23 cellular contexts compared by ENCODE assay signal in the genomic region with DNA sequence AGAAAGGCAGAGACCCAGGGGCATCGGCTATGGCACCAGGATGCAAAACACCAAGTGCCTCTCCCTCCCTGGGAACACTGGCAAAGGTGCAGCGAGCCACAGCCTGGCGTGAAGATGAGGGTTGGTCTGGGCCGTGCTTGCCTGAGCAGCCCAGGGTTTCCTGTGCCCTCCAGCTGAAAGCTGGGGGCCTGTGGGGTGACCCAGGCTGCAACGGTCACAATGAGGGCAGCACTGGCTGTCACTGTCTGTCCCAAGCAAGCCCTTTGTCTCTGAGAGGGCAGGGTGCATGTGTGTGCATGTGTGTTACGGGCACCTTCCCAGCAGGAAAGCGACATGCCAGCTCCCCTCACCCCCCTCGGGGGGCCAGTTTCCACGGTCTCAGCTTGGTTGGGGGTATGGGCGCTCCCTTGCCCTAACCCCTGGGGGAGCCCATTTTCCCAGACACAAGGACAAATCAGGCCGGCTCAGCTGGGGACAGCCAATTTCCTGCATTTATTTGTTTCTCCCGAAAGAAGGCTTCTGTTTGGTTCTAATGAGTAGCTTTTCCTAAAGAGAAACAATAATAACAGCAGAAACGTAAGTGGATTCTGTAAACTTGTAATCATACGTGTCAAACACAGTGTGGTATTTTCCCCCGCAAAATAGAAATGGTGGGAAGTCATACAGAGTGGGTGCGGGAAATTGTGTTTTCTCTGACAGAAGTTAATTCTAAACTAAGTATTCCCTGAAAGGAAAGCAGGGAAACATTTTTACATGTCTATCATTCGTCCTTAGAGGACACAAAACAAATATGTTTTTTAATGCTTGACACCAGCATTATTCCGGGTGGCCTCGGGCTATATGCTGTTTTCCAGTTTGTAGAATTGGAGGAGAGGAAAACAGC. TPM values are rescaled to one million over a fixed set of nuclear protein-coding genes. Genes with fewer than 3 reads are reported as not detected.
A peak's percentile ranks its signal among the peaks of the same experiment; 100 is the strongest.
DNase-seq lines count a peak whose midpoint lies in the region; ATAC-seq, FAIRE-seq and TF ChIP-seq lines count a peak whose summit lies in the region.
"Had no signal": no experiment of that assay in that cellular context is flagged by ENCODE, and none has a peak within 500 bp of the region (broad histone marks: within the 10 kb centered on the region; RNA-seq: fewer than 3 reads in every experiment).

No MANE protein-coding gene starts in this region.

- in situ Hi-C loops in HepG2 (cut with HindIII; ENCODE audit: extremely low pct_ligation_motif_present, low pct_unique_long_range_greater_than_20kb): no loop called here
- in situ Hi-C loops in GM13976 (cut with MboI; ENCODE audit: low sequenced_read_pairs, unreplicated experiment): no loop called here

- peaks cover 15 to 64% of the 10 kb centered on the region in 2 experiments; a peak in 4 of 5 replicates for H3K27me3 ChIP-seq in HepG2 (ENCODE audit: control insufficient read depth in 1 of 2, insufficient read depth in 2 of 2, low read length in 2 of 2)

- no peaks in the 10 kb centered on the region for H3K79me2 ChIP-seq in HepG2 (ENCODE audit: insufficient read depth, low read length)

- POLR2A ChIA-PET in HEK293 (lab: Yijun Ruan, JAX): no interaction called here
- POLR2A ChIA-PET in HepG2 (lab: Yijun Ruan, JAX): no interaction called here
- POLR2A ChIA-PET in RWPE1 (lab: Yijun Ruan, JAX; ENCODE audit: low non-redundant PET): no interaction called here

- H3K4me2 ChIP-seq in HepG2 (ENCODE audit: low read depth, low read length): no peak overlapping the region

- H3K4me1 ChIP-seq in HEK293 (ENCODE audit: control insufficient read depth, insufficient read depth, low read length) (peaks cover 9% of the 10 kb centered on the region), HepG2 (ENCODE audit: insufficient read depth, low read length) (no peaks in the 10 kb centered on the region)
- H3K4me1 ChIP-seq: Caco-2, SJSA1 had no signal

- TF ChIP-seq CTCF in CD14-positive monocyte (IDR thresholded peaks at IDR 0.05) (no peak), HEK293 (tag by site-specific recombination; IDR thresholded peaks at IDR 0.05) (no peak), HepG2 (CRISPR knock-in tag; IDR thresholded peaks at IDR 0.05) (no peak), GM13976 (IDR thresholded peaks at IDR 0.05; ENCODE audit: borderline replicate concordance, control extremely low read depth, extremely low read depth, insufficient read depth, missing control alignments) (no peak), RWPE1 (conservative IDR thresholded peaks at IDR 0.05; ENCODE audit: low read depth) (no peak)

- H3K4me3 ChIP-seq in HEK293 (ENCODE audit: low read depth, low read length): no peak overlapping the region
- no peak overlapping the region for H3K4me3 ChIP-seq in HepG2 (replicated peaks in 1 of 3; ENCODE audit: insufficient read depth in 1 of 3, low read depth in 2 of 3, low read length in 3 of 3)
- H3K4me3 ChIP-seq: GM12878, SJSA1 had no signal

- no peak for FAIRE-seq in HepG2 (lab: Jason Lieb, UNC)
- FAIRE-seq: GM12878, H1 had no signal

- peaks cover 5 to 14% (median 8%) of the 10 kb centered on the region in 3 donors for H3K27me3 Mint-ChIP-seq in CD14-positive monocyte (ENCODE audit: low read depth in 3 of 3)
- H3K27me3 Mint-ChIP-seq in activated CD8-positive, alpha-beta memory T cell treated with anti-CD3 and anti-CD28 coated beads, Interleukin-2, amount 10 ng/mL, durations not matched to agents 7 days and 5 days: peaks cover 5% of the 10 kb centered on the region
- H3K27me3 Mint-ChIP-seq: CD4-positive, alpha-beta T cell had no signal

- H3K9ac ChIP-seq in HepG2 (ENCODE audit: insufficient read depth, low read depth, low read length): no peak overlapping the region

- no peaks in the 10 kb centered on the region for H4K20me1 ChIP-seq in HepG2 (ENCODE audit: insufficient read depth, low read length)

- CTCF ChIA-PET in HEK293 (lab: Yijun Ruan, JAX): no interaction called here
- CTCF ChIA-PET in HepG2 (lab: Yijun Ruan, JAX; ENCODE audit: low intra/inter-chr PET ratio, low total read pairs): no interaction called here
- CTCF ChIA-PET in activated CD8-positive, alpha-beta memory T cell treated with anti-CD3 and anti-CD28 coated beads, Interleukin-2, amount 10 ng/mL, durations not matched to agents 7 days and 5 days (lab: Charles Lee): no interaction called here
- CTCF ChIA-PET in RWPE1 (lab: Yijun Ruan, JAX): no interaction called here

- no peaks in the 10 kb centered on the region for H3K36me3 ChIP-seq in HEK293 (ENCODE audit: control insufficient read depth in 2 of 2, insufficient read depth in 1 of 2, low read length in 2 of 2)
- no peaks in the 10 kb centered on the region for H3K36me3 ChIP-seq in HepG2 (replicated peaks in 1 of 2; ENCODE audit: control insufficient read depth in 1 of 2, insufficient read depth in 2 of 2, low read length in 2 of 2)
- H3K36me3 ChIP-seq: SJSA1 had no signal

- peaks cover 0 to 3% (median 0%) of the 10 kb centered on the region in 7 donors for H3K9me3 Mint-ChIP-seq in CD14-positive monocyte
- no peaks in the 10 kb centered on the region for H3K9me3 Mint-ChIP-seq in activated CD8-positive, alpha-beta memory T cell treated with anti-CD3 and anti-CD28 coated beads, Interleukin-2, amount 10 ng/mL, durations not matched to agents 7 days and 5 days (ENCODE audit: low read depth)
- H3K9me3 Mint-ChIP-seq: CD4-positive, alpha-beta T cell had no signal

- TF ChIP-seq POLR2A in HepG2 (IDR thresholded peaks at IDR 0.05; ENCODE audit: insufficient read depth in 1 of 2, low read depth in 2 of 2, low read length in 2 of 2): no peak

- TF ChIP-seq RAD21 in HepG2 (CRISPR knock-in tag; IDR thresholded peaks at IDR 0.05): no peak

- no peak overlapping the region for H2AFZ ChIP-seq in HepG2 (ENCODE audit: low read length)

- TF ChIP-seq EP300 in HepG2 (IDR thresholded peaks at IDR 0.05; ENCODE audit: low read depth in 2 of 2, low read length in 2 of 2) (no peak), HepG2 (CRISPR knock-in tag; IDR thresholded peaks at IDR 0.05; ENCODE audit: borderline replicate concordance) (no peak)

- no peaks in the 10 kb centered on the region for H3K9me3 ChIP-seq in HEK293 (ENCODE audit: control insufficient read depth, insufficient read depth, low read depth, low read length)
- no peaks in the 10 kb centered on the region for H3K9me3 ChIP-seq in HepG2 (ENCODE audit: low read length)
- H3K9me3 ChIP-seq: Caco-2, SJSA1 had no signal

- ATAC-seq in HepG2: peak; percentile 33; the same call in 2 of the 3 replicates
- no peak for ATAC-seq in activated CD8-positive, alpha-beta memory T cell treated with anti-CD3 and anti-CD28 coated beads, Interleukin-2, amount 10 ng/mL, durations not matched to agents 7 days and 5 days
- ATAC-seq: GM12878, HCT116, Panc1 had no signal

- H3K27ac Mint-ChIP-seq in CD14-positive monocyte: no peak overlapping the region
- H3K27ac Mint-ChIP-seq in activated CD8-positive, alpha-beta memory T cell treated with anti-CD3 and anti-CD28 coated beads, Interleukin-2, amount 10 ng/mL, durations not matched to agents 7 days and 5 days: no peak overlapping the region
- H3K27ac Mint-ChIP-seq: CD4-positive, alpha-beta T cell had no signal

- intact Hi-C loops in CD14-positive monocyte (cut with micrococcal nuclease) (no loop called here), HepG2 (cut with micrococcal nuclease; ENCODE audit: unreplicated experiment) (no loop called here)

- no peak overlapping the region for H3K4me3 Mint-ChIP-seq in CD14-positive monocyte
- H3K4me3 Mint-ChIP-seq in activated CD8-positive, alpha-beta memory T cell treated with anti-CD3 and anti-CD28 coated beads, Interleukin-2, amount 10 ng/mL, durations not matched to agents 7 days and 5 days: no peak overlapping the region
- H3K4me3 Mint-ChIP-seq: CD4-positive, alpha-beta T cell had no signal

- peak; percentile 28 for DNase-seq in CD14-positive monocyte (ENCODE audit: low spot score)
- DNase-seq in HepG2 (ENCODE audit: low spot score): no peak
- DNase-seq in renal cortical epithelial cell (ENCODE audit: low read depth): peak; percentile 75
- no peak for DNase-seq in GDM1 (lab: John Stamatoyannopoulos, UW)
- DNase-seq in activated CD8-positive, alpha-beta memory T cell treated with anti-CD3 and anti-CD28 coated beads, Interleukin-2, amount 10 ng/mL, durations not matched to agents 7 days and 5 days: no peak
- no peak for DNase-seq in GM13976 (ENCODE audit: low spot score)
- DNase-seq in RWPE1 (ENCODE audit: low spot score): no peak
- DNase-seq: CD4-positive, alpha-beta T cell; DMS 273 treated with DMSO at 0.1 percent for 48 hours; DMS79 treated with DMSO at 0.1 percent for 48 hours; Karpas-422; MV-4-11; NCI-H1105 treated with DMSO at 0.1 percent for 48 hours; NCI-H2029 treated with DMSO at 0.1 percent for 48 hours; NCI-H524 treated with DMSO at 0.1 percent for 48 hours; NCI-H82 had no signal

- H3K4me1 Mint-ChIP-seq in CD14-positive monocyte: no peaks in the 10 kb centered on the region
- peaks cover 8% of the 10 kb centered on the region for H3K4me1 Mint-ChIP-seq in activated CD8-positive, alpha-beta memory T cell treated with anti-CD3 and anti-CD28 coated beads, Interleukin-2, amount 10 ng/mL, durations not matched to agents 7 days and 5 days

- H3K27ac ChIP-seq in HEK293 (ENCODE audit: extremely low read depth, low read depth, low read length) (no peak overlapping the region), HepG2 (ENCODE audit: extremely low read length, insufficient read depth, low read length) (no peak overlapping the region), RWPE1 (no peak overlapping the region)
- H3K27ac ChIP-seq: SJSA1 had no signal

- H3K36me3 Mint-ChIP-seq in CD14-positive monocyte: no peaks in the 10 kb centered on the region
- H3K36me3 Mint-ChIP-seq in activated CD8-positive, alpha-beta memory T cell treated with anti-CD3 and anti-CD28 coated beads, Interleukin-2, amount 10 ng/mL, durations not matched to agents 7 days and 5 days: no peaks in the 10 kb centered on the region

- no TSS peak for BruUV-seq in HepG2 (replicated peaks; lab: Mats Ljungman, UMichigan)

- 34% methylated on average over 10 of the region's 19 CpGs for WGBS in HepG2 (ENCODE audit: low lambda C conversion rate)

RNA-seq across cellular contexts. Expression of gene MRPL36, which starts 21.3 kb away (rescaled TPM):
- polyA plus RNA-seq in CD14-positive monocyte (10 to 100 TPM; 65.9 to 81.7 TPM), HepG2 (2011; rRNA removed) (70.5 and 71.3 TPM in 2 replicates)
- total RNA-seq in HepG2 (2016; rRNA removed; fragmentation: Illumina TruSeq; extraction: Trizol) (113 and 135 TPM in 2 replicates), renal cortical epithelial cell (31.3 and 32.5 TPM in 2 replicates)
- 108 and 113 TPM in 2 replicates for total RNA-seq in HepG2 (2016; cell fraction: cytosol; rRNA removed; fragmentation: Illumina TruSeq; extraction: Trizol; ENCODE audit: low read depth)
- total RNA-seq in HepG2 (2016; cell fraction: insoluble cytoplasmic fraction; rRNA removed; fragmentation: Illumina TruSeq; extraction: Trizol): 108 and 154 TPM in 2 replicates
- total RNA-seq in HepG2 (2016; cell fraction: membrane; rRNA removed; fragmentation: Illumina TruSeq; extraction: Trizol): 76.0 and 81.1 TPM in 2 replicates
- 37.1 and 47.0 TPM in 2 replicates for total RNA-seq in HepG2 (2016; cell fraction: nucleus; rRNA removed; fragmentation: Illumina TruSeq; extraction: Trizol)
- 65.9 and 74.3 TPM in 2 replicates for polyA plus RNA-seq in HepG2 (2011; cell fraction: cytosol; rRNA removed)
- 25.2 and 29.0 TPM in 2 replicates for polyA plus RNA-seq in HepG2 (2011; cell fraction: nucleus; rRNA removed)
- polyA plus RNA-seq in HepG2 (2012): 59.1 and 65.6 TPM in 2 replicates
- 88.2 and 98.8 TPM in 2 replicates for polyA plus RNA-seq in HepG2 (2016; cell fraction: cytosol; fragmentation: Illumina TruSeq; extraction: Trizol; ENCODE audit: low read depth)
- 150 and 160 TPM in 2 replicates for polyA plus RNA-seq in HepG2 (2016; cell fraction: insoluble cytoplasmic fraction; fragmentation: Illumina TruSeq; extraction: Trizol; ENCODE audit: low read depth)
- 60.1 and 66.8 TPM in 2 replicates for polyA plus RNA-seq in HepG2 (2016; cell fraction: membrane; fragmentation: Illumina TruSeq; extraction: Trizol; ENCODE audit: low read depth)
- 65.9 and 77.9 TPM in 2 replicates for polyA plus RNA-seq in HepG2 (2016; cell fraction: nucleus; fragmentation: Illumina TruSeq; extraction: Trizol; ENCODE audit: insufficient read depth, low read depth)
- 30.3 and 163 TPM in 2 replicates for polyA minus RNA-seq in HepG2 (2011; rRNA and poly(A)+ RNA removed; ENCODE audit: low replicate concordance)
- 21.5 and 22.2 TPM in 2 replicates for polyA minus RNA-seq in HepG2 (2011; cell fraction: cytosol; rRNA and poly(A)+ RNA removed)
- polyA minus RNA-seq in HepG2 (2011; cell fraction: nucleus; rRNA and poly(A)+ RNA removed): 21.4 and 25.5 TPM in 2 replicates
- 10 to 100 TPM; 62.0 to 84.7 TPM for total RNA-seq in activated CD8-positive, alpha-beta memory T cell treated with anti-CD3 and anti-CD28 coated beads, Interleukin-2, amount 10 ng/mL, durations not matched to agents 7 days and 5 days

RNA-seq across cellular contexts. Expression of gene NDUFS6, which starts 22.8 kb away (rescaled TPM):
- polyA plus RNA-seq in CD14-positive monocyte: 10 to 100 TPM; 62.2 to 62.3 TPM
- 50.4 and 63.7 TPM in 2 replicates for total RNA-seq in HepG2 (2016; rRNA removed; fragmentation: Illumina TruSeq; extraction: Trizol)
- total RNA-seq in HepG2 (2016; cell fraction: cytosol; rRNA removed; fragmentation: Illumina TruSeq; extraction: Trizol; ENCODE audit: low read depth): 15.2 and 15.4 TPM in 2 replicates
- 53.0 and 63.5 TPM in 2 replicates for total RNA-seq in HepG2 (2016; cell fraction: insoluble cytoplasmic fraction; rRNA removed; fragmentation: Illumina TruSeq; extraction: Trizol)
- 25.8 and 27.4 TPM in 2 replicates for total RNA-seq in HepG2 (2016; cell fraction: membrane; rRNA removed; fragmentation: Illumina TruSeq; extraction: Trizol)
- total RNA-seq in HepG2 (2016; cell fraction: nucleus; rRNA removed; fragmentation: Illumina TruSeq; extraction: Trizol): 17.5 and 20.2 TPM in 2 replicates
- polyA plus RNA-seq in HepG2 (2011; rRNA removed): 22.2 and 23.7 TPM in 2 replicates
- polyA plus RNA-seq in HepG2 (2011; cell fraction: cytosol; rRNA removed): 72.6 and 97.8 TPM in 2 replicates
- polyA plus RNA-seq in HepG2 (2011; cell fraction: nucleus; rRNA removed): 21.7 and 33.4 TPM in 2 replicates
- 46.4 and 50.3 TPM in 2 replicates for polyA plus RNA-seq in HepG2 (2012)
- polyA plus RNA-seq in HepG2 (2016; cell fraction: cytosol; fragmentation: Illumina TruSeq; extraction: Trizol; ENCODE audit: low read depth): 27.6 and 35.6 TPM in 2 replicates
- polyA plus RNA-seq in HepG2 (2016; cell fraction: insoluble cytoplasmic fraction; fragmentation: Illumina TruSeq; extraction: Trizol; ENCODE audit: low read depth): 110 and 131 TPM in 2 replicates
- polyA plus RNA-seq in HepG2 (2016; cell fraction: membrane; fragmentation: Illumina TruSeq; extraction: Trizol; ENCODE audit: low read depth): 36.7 and 40.8 TPM in 2 replicates
- polyA plus RNA-seq in HepG2 (2016; cell fraction: nucleus; fragmentation: Illumina TruSeq; extraction: Trizol; ENCODE audit: insufficient read depth, low read depth): 54.4 and 56.6 TPM in 2 replicates
- 9.7 and 41.7 TPM in 2 replicates for polyA minus RNA-seq in HepG2 (2011; rRNA and poly(A)+ RNA removed; ENCODE audit: low replicate concordance)
- 11.4 and 22.6 TPM in 2 replicates for polyA minus RNA-seq in HepG2 (2011; cell fraction: cytosol; rRNA and poly(A)+ RNA removed)
- 8.5 and 11.5 TPM in 2 replicates for polyA minus RNA-seq in HepG2 (2011; cell fraction: nucleus; rRNA and poly(A)+ RNA removed)
- total RNA-seq in renal cortical epithelial cell: 26.7 and 42.8 TPM in 2 replicates
- 10 to 100 TPM; 35.2 to 37.5 TPM for total RNA-seq in activated CD8-positive, alpha-beta memory T cell treated with anti-CD3 and anti-CD28 coated beads, Interleukin-2, amount 10 ng/mL, durations not matched to agents 7 days and 5 days

Comparison
In these comparisons a context has a peak if more than half of its experiments do, and no peak if none do; other contexts are left out.
1. DNase-seq: peak in CD14-positive monocyte (single experiment) and renal cortical epithelial cell (single experiment); none in HepG2 (single experiment), GDM1 (single experiment), activated CD8-positive, alpha-beta memory T cell treated with anti-CD3 and anti-CD28 coated beads, Interleukin-2, amount 10 ng/mL, durations not matched to agents 7 days and 5 days (single experiment), GM13976 (single experiment) and RWPE1 (single experiment).